In the genomic region with DNA sequence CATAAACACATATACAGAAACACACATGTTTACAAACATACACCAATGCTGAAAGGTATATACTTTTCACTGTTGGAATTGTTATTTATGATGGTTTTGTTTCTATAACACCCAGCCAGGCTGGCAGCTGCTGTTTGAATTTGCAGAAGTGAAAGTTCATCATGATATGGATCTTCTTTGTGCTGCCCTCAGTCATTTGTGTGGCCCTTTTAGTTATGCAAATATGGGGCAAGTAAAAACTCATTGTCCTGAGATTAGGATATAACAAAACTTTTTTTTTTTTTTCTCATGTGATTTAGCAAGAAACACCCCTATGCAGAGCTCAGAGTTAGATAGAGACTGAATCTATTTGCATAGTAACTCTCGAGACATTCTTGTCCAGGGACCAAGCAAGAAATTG, we compare ENCODE assay signal across 1 cellular context.
TF ChIP-seq lines count a peak whose summit lies in the region.

No MANE protein-coding gene starts in this region.

TF ChIP-seq in HepG2, 621 proteins besides CTCF, POLR2A, EP300 and RAD21 (continued from another document):
- TF ChIP-seq, protein P1, sequence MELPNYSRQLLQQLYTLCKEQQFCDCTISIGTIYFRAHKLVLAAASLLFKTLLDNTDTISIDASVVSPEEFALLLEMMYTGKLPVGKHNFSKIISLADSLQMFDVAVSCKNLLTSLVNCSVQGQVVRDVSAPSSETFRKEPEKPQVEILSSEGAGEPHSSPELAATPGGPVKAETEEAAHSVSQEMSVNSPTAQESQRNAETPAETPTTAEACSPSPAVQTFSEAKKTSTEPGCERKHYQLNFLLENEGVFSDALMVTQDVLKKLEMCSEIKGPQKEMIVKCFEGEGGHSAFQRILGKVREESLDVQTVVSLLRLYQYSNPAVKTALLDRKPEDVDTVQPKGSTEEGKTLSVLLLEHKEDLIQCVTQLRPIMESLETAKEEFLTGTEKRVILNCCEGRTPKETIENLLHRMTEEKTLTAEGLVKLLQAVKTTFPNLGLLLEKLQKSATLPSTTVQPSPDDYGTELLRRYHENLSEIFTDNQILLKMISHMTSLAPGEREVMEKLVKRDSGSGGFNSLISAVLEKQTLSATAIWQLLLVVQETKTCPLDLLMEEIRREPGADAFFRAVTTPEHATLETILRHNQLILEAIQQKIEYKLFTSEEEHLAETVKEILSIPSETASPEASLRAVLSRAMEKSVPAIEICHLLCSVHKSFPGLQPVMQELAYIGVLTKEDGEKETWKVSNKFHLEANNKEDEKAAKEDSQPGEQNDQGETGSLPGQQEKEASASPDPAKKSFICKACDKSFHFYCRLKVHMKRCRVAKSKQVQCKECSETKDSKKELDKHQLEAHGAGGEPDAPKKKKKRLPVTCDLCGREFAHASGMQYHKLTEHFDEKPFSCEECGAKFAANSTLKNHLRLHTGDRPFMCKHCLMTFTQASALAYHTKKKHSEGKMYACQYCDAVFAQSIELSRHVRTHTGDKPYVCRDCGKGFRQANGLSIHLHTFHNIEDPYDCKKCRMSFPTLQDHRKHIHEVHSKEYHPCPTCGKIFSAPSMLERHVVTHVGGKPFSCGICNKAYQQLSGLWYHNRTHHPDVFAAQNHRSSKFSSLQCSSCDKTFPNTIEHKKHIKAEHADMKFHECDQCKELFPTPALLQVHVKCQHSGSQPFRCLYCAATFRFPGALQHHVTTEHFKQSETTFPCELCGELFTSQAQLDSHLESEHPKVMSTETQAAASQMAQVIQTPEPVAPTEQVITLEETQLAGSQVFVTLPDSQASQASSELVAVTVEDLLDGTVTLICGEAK (IDR thresholded peaks at IDR 0.05) = no peak
- TF ChIP-seq, protein P1 (CRISPR knock-in tag; IDR thresholded peaks at IDR 0.05) = no peak
- no peak for TF ChIP-seq PHF20 (CRISPR knock-in tag; IDR thresholded peaks at IDR 0.05)
- TF ChIP-seq, protein P2, sequence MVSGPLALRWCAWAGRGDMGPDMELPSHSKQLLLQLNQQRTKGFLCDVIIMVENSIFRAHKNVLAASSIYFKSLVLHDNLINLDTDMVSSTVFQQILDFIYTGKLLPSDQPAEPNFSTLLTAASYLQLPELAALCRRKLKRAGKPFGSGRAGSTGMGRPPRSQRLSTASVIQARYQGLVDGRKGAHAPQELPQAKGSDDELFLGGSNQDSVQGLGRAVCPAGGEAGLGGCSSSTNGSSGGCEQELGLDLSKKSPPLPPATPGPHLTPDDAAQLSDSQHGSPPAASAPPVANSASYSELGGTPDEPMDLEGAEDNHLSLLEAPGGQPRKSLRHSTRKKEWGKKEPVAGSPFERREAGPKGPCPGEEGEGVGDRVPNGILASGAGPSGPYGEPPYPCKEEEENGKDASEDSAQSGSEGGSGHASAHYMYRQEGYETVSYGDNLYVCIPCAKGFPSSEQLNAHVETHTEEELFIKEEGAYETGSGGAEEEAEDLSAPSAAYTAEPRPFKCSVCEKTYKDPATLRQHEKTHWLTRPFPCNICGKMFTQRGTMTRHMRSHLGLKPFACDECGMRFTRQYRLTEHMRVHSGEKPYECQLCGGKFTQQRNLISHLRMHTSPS (CRISPR knock-in tag; IDR thresholded peaks at IDR 0.05; ENCODE audit: low read depth) = no peak
TF ChIP-seq in HepG2: peak in this region for 0.
